2 cellular contexts compared by ENCODE assay signal in genomic region chr2:9100080-9100876, GRCh38.
TF ChIP-seq lines count a peak whose summit lies in the region.

No MANE protein-coding gene starts in this region.

TF ChIP-seq in SK-N-SH, 30 proteins besides CTCF, POLR2A, EP300 and RAD21 (continued from another document):
- TF ChIP-seq JUND (IDR thresholded peaks at IDR 0.05): no peak
- TF ChIP-seq RFX5 (IDR thresholded peaks at IDR 0.05; ENCODE audit: low read length): no peak
- no peak for TF ChIP-seq FOSL2 (IDR thresholded peaks at IDR 0.05; ENCODE audit: borderline replicate concordance, low read depth)
- TF ChIP-seq POLR2AphosphoS5 (IDR thresholded peaks at IDR 0.05; ENCODE audit: low read depth, low read length): no peak
- TF ChIP-seq, protein P1, sequence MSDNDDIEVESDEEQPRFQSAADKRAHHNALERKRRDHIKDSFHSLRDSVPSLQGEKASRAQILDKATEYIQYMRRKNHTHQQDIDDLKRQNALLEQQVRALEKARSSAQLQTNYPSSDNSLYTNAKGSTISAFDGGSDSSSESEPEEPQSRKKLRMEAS (IDR thresholded peaks at IDR 0.05; ENCODE audit: low read depth): no peak
- no peak for TF ChIP-seq FOXJ3 (CRISPR knock-in tag; IDR thresholded peaks at IDR 0.05)
- TF ChIP-seq GABPA (IDR thresholded peaks at IDR 0.05; ENCODE audit: low read depth): no peak
- TF ChIP-seq USF2 (IDR thresholded peaks at IDR 0.05; ENCODE audit: borderline replicate concordance, low read depth, low read length): no peak
- TF ChIP-seq CHD2 (IDR thresholded peaks at IDR 0.05; ENCODE audit: low read length, partially characterized antibody): no peak

TF ChIP-seq in SK-N-SH treated with all-trans-retinoic acid at 6 μM for 48 hours, 23 proteins besides CTCF, POLR2A, EP300 and RAD21 (continued from another document):
- TF ChIP-seq TCF4 (CRISPR knock-in tag; IDR thresholded peaks at IDR 0.05; ENCODE audit: borderline replicate concordance): no peak
- TF ChIP-seq ZFP3 (CRISPR knock-in tag; IDR thresholded peaks at IDR 0.05): no peak
- no peak for TF ChIP-seq BACH2 (CRISPR knock-in tag; IDR thresholded peaks at IDR 0.05; ENCODE audit: borderline replicate concordance)
- TF ChIP-seq GLIS3 (CRISPR knock-in tag; IDR thresholded peaks at IDR 0.05): no peak
- no peak for TF ChIP-seq ZNF565 (CRISPR knock-in tag; conservative IDR thresholded peaks at IDR 0.05; ENCODE audit: low read depth)
- TF ChIP-seq ISL1 (CRISPR knock-in tag; IDR thresholded peaks at IDR 0.05): no peak
- no peak for TF ChIP-seq SNAI2 (CRISPR knock-in tag; IDR thresholded peaks at IDR 0.05)
- TF ChIP-seq RARB (CRISPR knock-in tag; IDR thresholded peaks at IDR 0.05): no peak
- no peak for TF ChIP-seq TOX (CRISPR knock-in tag; IDR thresholded peaks at IDR 0.05; ENCODE audit: borderline replicate concordance)
